19 cellular contexts compared by ENCODE assay signal in the genomic region with DNA sequence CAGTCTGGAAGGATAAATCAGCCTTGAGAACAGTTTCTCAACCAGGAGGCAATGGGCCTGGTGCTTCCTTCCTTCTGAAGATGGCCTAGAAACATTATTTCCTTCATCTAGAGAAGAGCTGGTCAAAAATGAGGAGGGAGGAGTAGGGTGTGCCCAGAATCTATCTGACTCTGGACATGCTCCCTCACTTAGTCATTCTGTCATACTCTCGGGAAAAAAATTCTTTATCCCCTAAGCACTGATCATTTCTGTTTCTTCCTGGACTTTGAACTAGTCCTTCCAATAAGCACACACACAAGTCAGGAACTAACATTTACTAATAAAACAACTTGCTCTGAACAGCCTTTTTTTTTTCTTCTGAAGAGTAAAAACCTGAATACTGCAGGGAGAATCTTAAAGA.
DNase-seq lines count a peak whose midpoint lies in the region; ATAC-seq and TF ChIP-seq lines count a peak whose summit lies in the region.
"Had no signal": no experiment of that assay in that cellular context is flagged by ENCODE, and none has a peak within 500 bp of the region (broad histone marks: within the 10 kb centered on the region; RNA-seq: fewer than 3 reads in every experiment).

No MANE protein-coding gene starts in this region.

- H3K27ac Mint-ChIP-seq in mesothelial cell of epicardium = peak overlapping the region; percentile 27
- H3K27ac Mint-ChIP-seq: activated naive CD4-positive, alpha-beta T cell treated with anti-CD3 and anti-CD28 coated beads for 36 hours; neural progenitor cell had no signal

- ATAC-seq in HG03108 (IDR thresholded peaks at IDR 0.05; ENCODE audit: unreplicated experiment) (no peak), HG03159 (IDR thresholded peaks at IDR 0.05; ENCODE audit: unreplicated experiment) (no peak)
- ATAC-seq in stimulated activated naive CD8-positive, alpha-beta T cell treated with anti-CD3 and anti-CD28 coated beads, Interleukin-15, Interleukin-2, amounts not matched to agents 100 U/mL and 50 U/mL, for 24 hours = no peak
- ATAC-seq: left colon had no signal

- no peaks in the 10 kb centered on the region for H3K9me3 Mint-ChIP-seq in mesothelial cell of epicardium
- H3K9me3 Mint-ChIP-seq: activated naive CD4-positive, alpha-beta T cell treated with anti-CD3 and anti-CD28 coated beads for 36 hours; neural progenitor cell had no signal

- no peak overlapping the region for H3K4me3 ChIP-seq in epithelial cell of esophagus (ENCODE audit: low read length)
- H3K4me3 ChIP-seq: neural progenitor cell, PC-9, SJCRH30 had no signal

- no peaks in the 10 kb centered on the region for H3K36me3 Mint-ChIP-seq in mesothelial cell of epicardium
- H3K36me3 Mint-ChIP-seq: neural progenitor cell had no signal

- no peak overlapping the region for H3K4me3 Mint-ChIP-seq in mesothelial cell of epicardium
- H3K4me3 Mint-ChIP-seq: activated naive CD4-positive, alpha-beta T cell treated with anti-CD3 and anti-CD28 coated beads for 36 hours; neural progenitor cell had no signal

- peaks cover 38% of the 10 kb centered on the region for H3K4me1 Mint-ChIP-seq in mesothelial cell of epicardium

- no peak for TF ChIP-seq CTCF in epithelial cell of esophagus (IDR thresholded peaks at IDR 0.05; ENCODE audit: insufficient read depth, low read depth, low read length, missing control alignments)
- no peak for TF ChIP-seq CTCF in mesothelial cell of epicardium (IDR thresholded peaks at IDR 0.05; ENCODE audit: unreplicated experiment)

- DNase-seq in AG08396 (ENCODE audit: low spot score) (peak; percentile 22), LoVo (ENCODE audit: low spot score) (peak; percentile 68), epithelial cell of esophagus (ENCODE audit: low read depth) (peak; percentile 48), mesothelial cell of epicardium (ENCODE audit: low spot score in 2 of 2, unreplicated experiment in 2 of 2) (no peak), cerebellum (ENCODE audit: low spot score) (no peak)
- no peak for DNase-seq in stimulated activated naive CD8-positive, alpha-beta T cell treated with anti-CD3 and anti-CD28 coated beads, Interleukin-15, Interleukin-2, amounts not matched to agents 100 U/mL and 50 U/mL, for 24 hours
- DNase-seq: activated CD4-positive, alpha-beta T cell treated with anti-CD3 and anti-CD28 coated beads, Interleukin-2, amount 50 U/mL, for 48 hours; activated naive CD4-positive, alpha-beta T cell treated with anti-CD3 and anti-CD28 coated beads for 36 hours; activated T-cell treated with anti-CD3 and anti-CD28 coated beads for 4 hours; aorta; left colon; midbrain; NCI-H1105 treated with DMSO at 0.1 percent for 48 hours; PC-9; SJCRH30; T-helper 2 cell had no signal

- no peaks in the 10 kb centered on the region for H3K27me3 Mint-ChIP-seq in mesothelial cell of epicardium (ENCODE audit: low read depth)

Comparison
In these comparisons a context has a peak if more than half of its experiments do, and no peak if none do; other contexts are left out.
1. DNase-seq: peak in AG08396 (single experiment), LoVo (single experiment) and epithelial cell of esophagus (single experiment); none in mesothelial cell of epicardium (0 of 2), cerebellum (single experiment) and stimulated activated naive CD8-positive, alpha-beta T cell treated with anti-CD3 and anti-CD28 coated beads, Interleukin-15, Interleukin-2, amounts not matched to agents 100 U/mL and 50 U/mL, for 24 hours (single experiment).